In genomic region chr5:23996525-23996924, GRCh38 we compare ENCODE assay signal across 21 cellular contexts.
DNase-seq lines count a peak whose midpoint lies in the region; ATAC-seq and TF ChIP-seq lines count a peak whose summit lies in the region.
"Had no signal": no experiment of that assay in that cellular context is flagged by ENCODE, and none has a peak within 500 bp of the region (broad histone marks: within the 10 kb centered on the region; RNA-seq: fewer than 3 reads in every experiment).

No MANE protein-coding gene starts in this region.

- H3K4me1 Mint-ChIP-seq in stimulated activated naive B cell treated with anti-CD40 and anti-IgM and Interleukin-4, amounts not matched to agents 10 μg/mL and 1 μg/mL and 100 μg/mL, for 72 hours = no peaks in the 10 kb centered on the region
- H3K4me1 Mint-ChIP-seq: CD4-positive, CD25-positive, alpha-beta regulatory T cell had no signal

- no peaks in the 10 kb centered on the region for H3K27me3 Mint-ChIP-seq in stimulated activated naive B cell treated with anti-CD40 and anti-IgM and Interleukin-4, amounts not matched to agents 10 μg/mL and 1 μg/mL and 100 μg/mL, for 72 hours
- H3K27me3 Mint-ChIP-seq: CD4-positive, CD25-positive, alpha-beta regulatory T cell had no signal

- peak; percentile 30 for ATAC-seq in left lobe of liver
- ATAC-seq in stimulated activated naive B cell treated with anti-CD40 and anti-IgM and Interleukin-4, amounts not matched to agents 10 μg/mL and 1 μg/mL and 100 μg/mL, for 72 hours (replicated peaks) = no peak
- ATAC-seq: K562 had no signal

- peak; percentile 18 for DNase-seq in CMK (ENCODE audit: low read depth)
- DNase-seq in HT-29 (ENCODE audit: low spot score) = peak; percentile 30
- no peak for DNase-seq in left lobe of liver (ENCODE audit: low spot score)
- no peak for DNase-seq in stimulated activated naive B cell treated with anti-CD40 and anti-IgM and Interleukin-4, amounts not matched to agents 10 μg/mL and 1 μg/mL and 100 μg/mL, for 72 hours
- no peak for DNase-seq in GDM1 (lab: John Stamatoyannopoulos, UW)
- DNase-seq in MM.1S = no peak
- DNase-seq: CD4-positive, CD25-positive, alpha-beta regulatory T cell; H7; Kasumi-1; NCI-H1105 treated with DMSO at 0.1 percent for 48 hours; NCI-H2029 treated with DMSO at 0.1 percent for 48 hours; NCI-H446 treated with DMSO at 0.1 percent for 48 hours; NCI-H526; NCI-H82; NK-92 treated with Interleukin-12 subunit alpha and Interleukin-12 subunit beta, amount 100 ng/mL, for 24 hours; Right ventricle myocardium superior; RPMI8226 had no signal

- TF ChIP-seq CTCF in VCaP (conservative IDR thresholded peaks at IDR 0.05) (no peak), MM.1S (IDR thresholded peaks at IDR 0.05; ENCODE audit: low read length) (no peak)

- H2AFZ ChIP-seq in MM.1S (ENCODE audit: low read length) = no peak overlapping the region

- H3K4me1 ChIP-seq in MM.1S (ENCODE audit: low read length) = no peaks in the 10 kb centered on the region
- H3K4me1 ChIP-seq: BLaER1, SJSA1 had no signal

- H4K20me1 ChIP-seq in MM.1S (ENCODE audit: insufficient read depth, low read length) = no peaks in the 10 kb centered on the region
- H4K20me1 ChIP-seq: BLaER1 had no signal

- H3K4me3 ChIP-seq in MM.1S (ENCODE audit: low read length) = no peak overlapping the region
- H3K4me3 ChIP-seq: BLaER1, K562, SJSA1 had no signal

- no peaks in the 10 kb centered on the region for H3K79me2 ChIP-seq in MM.1S (ENCODE audit: low read length)

- H3F3A ChIP-seq in MM.1S (ENCODE audit: insufficient read depth, low read length) = no peaks in the 10 kb centered on the region

- no peaks in the 10 kb centered on the region for H3K9me3 ChIP-seq in MM.1S (replicated peaks; ENCODE audit: insufficient read depth, low read length)
- H3K9me3 ChIP-seq: BLaER1, SJSA1 had no signal

- H3K36me3 ChIP-seq in MM.1S (replicated peaks; ENCODE audit: insufficient read depth, low read length) = no peaks in the 10 kb centered on the region
- H3K36me3 ChIP-seq: BLaER1, SJSA1 had no signal

- H3K4me3 Mint-ChIP-seq in stimulated activated naive B cell treated with anti-CD40 and anti-IgM and Interleukin-4, amounts not matched to agents 10 μg/mL and 1 μg/mL and 100 μg/mL, for 72 hours = no peak overlapping the region
- H3K4me3 Mint-ChIP-seq: CD4-positive, CD25-positive, alpha-beta regulatory T cell had no signal

- H3K4me2 ChIP-seq in MM.1S (ENCODE audit: low read depth, low read length) = no peak overlapping the region
- H3K4me2 ChIP-seq: BLaER1 had no signal

- H3K9me2 ChIP-seq in MM.1S (replicated peaks; ENCODE audit: insufficient read depth, low read length) = no peaks in the 10 kb centered on the region

- peak overlapping the region; percentile 87 for H3K27ac ChIP-seq in VCaP
- no peak overlapping the region for H3K27ac ChIP-seq in MM.1S (ENCODE audit: low read length)
- H3K27ac ChIP-seq: BLaER1, SJSA1 had no signal

- peaks cover 1 to 8% of the 10 kb centered on the region in 2 donors for H3K9me3 Mint-ChIP-seq in stimulated activated naive B cell treated with anti-CD40 and anti-IgM and Interleukin-4, amounts not matched to agents 10 μg/mL and 1 μg/mL and 100 μg/mL, for 72 hours

- H3K9ac ChIP-seq in MM.1S (ENCODE audit: low read length) = no peak overlapping the region
- H3K9ac ChIP-seq: BLaER1 had no signal

- no peaks in the 10 kb centered on the region for H3K36me3 Mint-ChIP-seq in stimulated activated naive B cell treated with anti-CD40 and anti-IgM and Interleukin-4, amounts not matched to agents 10 μg/mL and 1 μg/mL and 100 μg/mL, for 72 hours
- H3K36me3 Mint-ChIP-seq: CD4-positive, CD25-positive, alpha-beta regulatory T cell had no signal

- H3K27me3 ChIP-seq in MM.1S (replicated peaks; ENCODE audit: insufficient read depth, low read length) = no peaks in the 10 kb centered on the region
- H3K27me3 ChIP-seq: BLaER1, SJSA1 had no signal

- H3K27ac Mint-ChIP-seq in stimulated activated naive B cell treated with anti-CD40 and anti-IgM and Interleukin-4, amounts not matched to agents 10 μg/mL and 1 μg/mL and 100 μg/mL, for 72 hours = no peak overlapping the region

Comparison
In these comparisons a context has a peak if more than half of its experiments do, and no peak if none do; other contexts are left out.
1. DNase-seq: peak in CMK (single experiment) and HT-29 (single experiment); none in left lobe of liver (single experiment), stimulated activated naive B cell treated with anti-CD40 and anti-IgM and Interleukin-4, amounts not matched to agents 10 μg/mL and 1 μg/mL and 100 μg/mL, for 72 hours (single experiment), GDM1 (single experiment) and MM.1S (single experiment).